Comparison of ENCODE assay signal across 9 cellular contexts in the genomic region with DNA sequence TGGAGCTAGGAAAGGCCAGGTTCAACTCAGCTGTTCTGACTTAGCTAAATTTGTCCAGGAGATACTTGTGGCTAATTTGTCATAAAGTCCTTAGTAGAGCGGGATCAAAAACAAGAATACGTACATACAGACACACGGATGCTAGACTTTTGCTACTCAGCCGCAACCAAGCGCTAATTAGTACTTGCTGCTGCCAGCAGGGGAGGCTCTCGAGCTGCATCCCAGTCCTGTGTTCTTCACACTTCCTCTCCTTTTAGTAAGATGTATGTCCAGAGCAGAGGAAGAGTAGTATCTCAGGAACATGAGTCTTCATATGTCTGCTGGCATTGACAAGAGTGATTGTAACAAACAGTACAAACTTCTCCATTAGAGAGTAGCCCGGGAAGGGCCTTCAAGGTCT. TPM values are rescaled to one million over a fixed set of nuclear protein-coding genes. Genes with fewer than 3 reads are reported as not detected.
A peak's percentile ranks its signal among the peaks of the same experiment; 100 is the strongest.
DNase-seq lines count a peak whose midpoint lies in the region; ATAC-seq and TF ChIP-seq lines count a peak whose summit lies in the region.
"Had no signal": no experiment of that assay in that cellular context is flagged by ENCODE, and none has a peak within 500 bp of the region (broad histone marks: within the 10 kb centered on the region; RNA-seq: fewer than 3 reads in every experiment).

No MANE protein-coding gene starts in this region.

- POLR2A ChIA-PET in HEK293T (lab: Yijun Ruan, JAX) = no interaction called here

- H3K4me1 Mint-ChIP-seq in immature natural killer cell = peaks cover 9 to 25% of the 10 kb centered on the region in 2 donors

- H3K4me3 Mint-ChIP-seq in immature natural killer cell = no peak overlapping the region

- no peak for ATAC-seq in HG02870 (IDR thresholded peaks at IDR 0.05; ENCODE audit: unreplicated experiment)

- DNase-seq in immature natural killer cell = no peak
- DNase-seq in HEK293T (ENCODE audit: extremely low spot score) = no peak
- no peak for DNase-seq in islet precursor cell
- DNase-seq: GOT3, NCI-H2227 treated with DMSO at 0.1 percent for 48 hours had no signal

- CTCF ChIA-PET in HEK293T (lab: Yijun Ruan, JAX) = interaction anchor here (0.6 to 1.1 kb wide), 2 partner anchors 76 to 396 kb away, joined by 3 read pairs; no protein-coding TSS in a partner anchor

- peak; percentile 32 for TF ChIP-seq CTCF in C4-2B (conservative IDR thresholded peaks at IDR 0.05)
- peak; percentile 66 for TF ChIP-seq CTCF in GM12873 (IDR thresholded peaks at IDR 0.05; ENCODE audit: insufficient read depth, low read depth, low read length, missing control alignments)
- TF ChIP-seq CTCF in WI38 (IDR thresholded peaks at IDR 0.05; ENCODE audit: low read depth, low read length) = peak; percentile 28; the same call in 1 of the 2 replicates

- H3K27ac ChIP-seq in C4-2B = no peak overlapping the region

- H3K27ac Mint-ChIP-seq in immature natural killer cell = peak overlapping the region in 4 of 6 donors; percentile 8 to 77 (median 46)

- H3K36me3 Mint-ChIP-seq in immature natural killer cell = peaks cover 20 to 65% (median 45%) of the 10 kb centered on the region in 3 donors

- peaks cover 0 to 3% (median 0%) of the 10 kb centered on the region in 6 donors for H3K9me3 Mint-ChIP-seq in immature natural killer cell

- H3K27me3 Mint-ChIP-seq in immature natural killer cell (ENCODE audit: low read depth in 3 of 3) = peaks cover 0 to 15% (median 0%) of the 10 kb centered on the region in 3 donors

- H3K4me3 ChIP-seq in WI38 (ENCODE audit: low read depth, low read length) = no peak overlapping the region

TF ChIP-seq in HEK293T, 16 proteins besides CTCF, POLR2A, EP300 and RAD21:
- TF ChIP-seq TARDBP (IDR thresholded peaks at IDR 0.05) (no peak), L3MBTL2 (conservative IDR thresholded peaks at IDR 0.05) (no peak), NFRKB (IDR thresholded peaks at IDR 0.05) (no peak), LEF1 (IDR thresholded peaks at IDR 0.05; ENCODE audit: borderline replicate concordance) (no peak), ARNT (IDR thresholded peaks at IDR 0.05) (no peak), BHLHE40 (IDR thresholded peaks at IDR 0.05; ENCODE audit: borderline replicate concordance) (no peak), FOXK2 (IDR thresholded peaks at IDR 0.05) (no peak), ZNF384 (IDR thresholded peaks at IDR 0.05) (no peak), HDGF (IDR thresholded peaks at IDR 0.05; ENCODE audit: borderline replicate concordance) (no peak), FOXM1 (IDR thresholded peaks at IDR 0.05; ENCODE audit: borderline replicate concordance) (no peak), CTBP1 (IDR thresholded peaks at IDR 0.05; ENCODE audit: borderline replicate concordance) (no peak), FOXA1 (IDR thresholded peaks at IDR 0.05) (no peak), ELF4 (IDR thresholded peaks at IDR 0.05) (no peak), SUZ12 (IDR thresholded peaks at IDR 0.05) (no peak)
- TF ChIP-seq, protein P1, sequence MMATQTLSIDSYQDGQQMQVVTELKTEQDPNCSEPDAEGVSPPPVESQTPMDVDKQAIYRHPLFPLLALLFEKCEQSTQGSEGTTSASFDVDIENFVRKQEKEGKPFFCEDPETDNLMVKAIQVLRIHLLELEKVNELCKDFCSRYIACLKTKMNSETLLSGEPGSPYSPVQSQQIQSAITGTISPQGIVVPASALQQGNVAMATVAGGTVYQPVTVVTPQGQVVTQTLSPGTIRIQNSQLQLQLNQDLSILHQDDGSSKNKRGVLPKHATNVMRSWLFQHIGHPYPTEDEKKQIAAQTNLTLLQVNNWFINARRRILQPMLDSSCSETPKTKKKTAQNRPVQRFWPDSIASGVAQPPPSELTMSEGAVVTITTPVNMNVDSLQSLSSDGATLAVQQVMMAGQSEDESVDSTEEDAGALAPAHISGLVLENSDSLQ (IDR thresholded peaks at IDR 0.05) = no peak

RNA-seq across cellular contexts. Expression of a gene that starts 58.3 kb away (rescaled TPM):
- 100 to 1,000 TPM; 293 to 667 (median 513) TPM for polyA plus RNA-seq in immature natural killer cell
